Comparison of ENCODE assay signal across 1 cellular context in genomic region chr2:129587426-129588064, GRCh38.
TF ChIP-seq lines count a peak whose summit lies in the region.

No MANE protein-coding gene starts in this region.

TF ChIP-seq in K562, 482 proteins besides CTCF, POLR2A, EP300 and RAD21 (continued from another document and continues in another):
- TF ChIP-seq BRF2 (IDR thresholded peaks at IDR 0.05; ENCODE audit: borderline replicate concordance, insufficient read depth, insufficient read length) (no peak), ELF4 (CRISPR knock-in tag; IDR thresholded peaks at IDR 0.05) (no peak), ZNF263 (CRISPR knock-in tag; IDR thresholded peaks at IDR 0.05; ENCODE audit: borderline replicate concordance) (no peak), DLX4 (CRISPR knock-in tag; IDR thresholded peaks at IDR 0.05) (no peak), RBM14 (IDR thresholded peaks at IDR 0.05; ENCODE audit: borderline replicate concordance, insufficient read depth, low read depth, low read length) (no peak), SUPT5H (IDR thresholded peaks at IDR 0.05) (no peak), ZBTB2 (IDR thresholded peaks at IDR 0.05) (no peak), HOMEZ (CRISPR knock-in tag; IDR thresholded peaks at IDR 0.05) (no peak), MYC (IDR thresholded peaks at IDR 0.05; ENCODE audit: low read depth, low read length) (peak; percentile 67), MYC (CRISPR knock-in tag; IDR thresholded peaks at IDR 0.05; ENCODE audit: borderline replicate concordance, low read depth) (no peak), CBX5 (IDR thresholded peaks at IDR 0.05; ENCODE audit: borderline replicate concordance, low read depth) (no peak), BRF1 (IDR thresholded peaks at IDR 0.05; ENCODE audit: borderline replicate concordance, extremely low read depth, insufficient read length) (no peak), BRD9 (IDR thresholded peaks at IDR 0.05; ENCODE audit: low read depth, partially characterized antibody) (no peak), KLF10 (CRISPR knock-in tag; IDR thresholded peaks at IDR 0.05) (no peak), SPI1 (IDR thresholded peaks at IDR 0.05; ENCODE audit: borderline replicate concordance, low read depth, low read length) (no peak), ZNF143 (CRISPR knock-in tag; IDR thresholded peaks at IDR 0.05) (no peak), ILF3 (IDR thresholded peaks at IDR 0.05; ENCODE audit: borderline replicate concordance) (no peak), PHTF2 (CRISPR knock-in tag; IDR thresholded peaks at IDR 0.05) (no peak), ZNF253 (CRISPR knock-in tag; conservative IDR thresholded peaks at IDR 0.05) (no peak), RBM25 (IDR thresholded peaks at IDR 0.05; ENCODE audit: low read depth, low read length, severe bottlenecking) (no peak), TAF1 (IDR thresholded peaks at IDR 0.05; ENCODE audit: control insufficient read depth, extremely low read depth, insufficient read depth, low read length, severe bottlenecking) (no peak), NR4A1 (CRISPR knock-in tag; IDR thresholded peaks at IDR 0.05) (no peak), NR4A1 (tag; IDR thresholded peaks at IDR 0.05) (no peak), TCF7L2 (IDR thresholded peaks at IDR 0.05; ENCODE audit: low read depth, low read length) (no peak), FOXJ3 (CRISPR knock-in tag; IDR thresholded peaks at IDR 0.05) (no peak), SMC3 (conservative IDR thresholded peaks at IDR 0.05; ENCODE audit: insufficient read depth, low read depth, low read length) (no peak), CREBBP (IDR thresholded peaks at IDR 0.05; ENCODE audit: low read depth, low read length) (no peak), COPS2 (conservative IDR thresholded peaks at IDR 0.05) (no peak), CHAMP1 (IDR thresholded peaks at IDR 0.05) (no peak), FOXO4 (CRISPR knock-in tag; IDR thresholded peaks at IDR 0.05) (no peak), HMGN3 (IDR thresholded peaks at IDR 0.05; ENCODE audit: borderline replicate concordance, extremely low read depth, insufficient read length, low read depth, low read length) (peak; percentile 29), ZNF165 (CRISPR knock-in tag; IDR thresholded peaks at IDR 0.05; ENCODE audit: borderline replicate concordance) (no peak), ZNF589 (CRISPR knock-in tag; IDR thresholded peaks at IDR 0.05; ENCODE audit: low read depth) (no peak), MAZ (CRISPR knock-in tag; conservative IDR thresholded peaks at IDR 0.05 in 1 of 2, IDR thresholded peaks at IDR 0.05 in 1 of 2) (peak in 1 of 2 experiments; percentile 17; a peak in 1 of 4 replicates), ZNF639 (CRISPR knock-in tag; conservative IDR thresholded peaks at IDR 0.05 in 1 of 2, IDR thresholded peaks at IDR 0.05 in 1 of 2) (0 out of 4 replicates have a peak, but pooled peaks of 1 of the 2 experiments have one; percentile 30), CBX2 (IDR thresholded peaks at IDR 0.05; ENCODE audit: insufficient read depth, low read length, poor library complexity, severe bottlenecking) (no peak), HDAC8 (tag; IDR thresholded peaks at IDR 0.05) (no peak), C11orf30 (IDR thresholded peaks at IDR 0.05; ENCODE audit: low read depth) (no peak), ZNF609 (CRISPR knock-in tag; IDR thresholded peaks at IDR 0.05; ENCODE audit: borderline replicate concordance) (no peak), CEBPG (CRISPR knock-in tag; IDR thresholded peaks at IDR 0.05) (no peak), CEBPG (tag; conservative IDR thresholded peaks at IDR 0.05 in 1 of 2, IDR thresholded peaks at IDR 0.05 in 1 of 2) (no peak), ZNF12 (CRISPR knock-in tag; IDR thresholded peaks at IDR 0.05) (no peak), KHSRP (IDR thresholded peaks at IDR 0.05) (no peak), PATZ1 (CRISPR knock-in tag; IDR thresholded peaks at IDR 0.05; ENCODE audit: borderline replicate concordance) (no peak), ZFP36 (IDR thresholded peaks at IDR 0.05; ENCODE audit: low read depth, low read length, partially characterized antibody) (no peak)
